ENCODE assay signal across 15 cellular contexts in the genomic region with DNA sequence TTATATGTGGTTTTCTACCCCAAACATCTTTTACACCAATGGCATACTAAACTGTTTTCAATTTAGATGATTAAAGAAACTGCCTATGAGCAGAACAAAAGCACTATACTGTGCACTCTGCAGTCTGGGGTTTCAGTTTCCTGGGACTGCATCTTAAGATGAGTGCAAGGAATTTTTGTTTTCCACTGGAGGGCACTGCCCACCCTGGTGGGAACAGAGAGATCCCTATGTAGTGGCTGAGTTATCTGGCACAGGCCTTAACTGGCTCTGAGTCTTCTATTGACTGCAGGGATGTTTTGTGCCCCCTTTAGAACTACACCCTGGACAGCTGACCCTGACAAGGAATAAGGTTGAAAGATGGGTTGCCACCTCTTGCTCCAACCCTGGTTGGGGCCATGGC. TPM values are rescaled to one million over a fixed set of nuclear protein-coding genes. Genes with fewer than 3 reads are reported as not detected.
DNase-seq lines count a peak whose midpoint lies in the region; ATAC-seq and TF ChIP-seq lines count a peak whose summit lies in the region.
"Had no signal": no experiment of that assay in that cellular context is flagged by ENCODE, and none has a peak within 500 bp of the region (broad histone marks: within the 10 kb centered on the region; RNA-seq: fewer than 3 reads in every experiment).

No MANE protein-coding gene starts in this region.

- H3K27ac ChIP-seq in neuronal stem cell (replicated peaks; ENCODE audit: low read length) = no peak overlapping the region

- H2AFZ ChIP-seq in neuronal stem cell (ENCODE audit: low read length) = no peak overlapping the region

- no peak overlapping the region for H3K4ac ChIP-seq in neuronal stem cell (ENCODE audit: low read length)

- no peak for ATAC-seq in GM18858 (IDR thresholded peaks at IDR 0.05; ENCODE audit: unreplicated experiment)
- ATAC-seq: activated CD4-positive, CD25-positive, alpha-beta regulatory T cell treated with anti-CD3 and anti-CD28 coated beads, Interleukin-2, amount 50 U/mL, for 24 hours had no signal

- H3K4me1 ChIP-seq in neuronal stem cell (ENCODE audit: control insufficient read depth in 2 of 2, insufficient read depth in 1 of 2, low read depth in 1 of 2, low read length in 2 of 2) (peaks cover 0 to 1% of the 10 kb centered on the region in 2 donors), HAP-1 (no peaks in the 10 kb centered on the region)

- H3K27me3 ChIP-seq in neuronal stem cell (ENCODE audit: control insufficient read depth in 3 of 3, insufficient read depth in 3 of 3, low read depth in 1 of 3, low read length in 3 of 3) = peaks cover 0 to 17% (median 0%) of the 10 kb centered on the region in 3 experiments
- H3K27me3 ChIP-seq in HAP-1 (ENCODE audit: low read depth) = no peaks in the 10 kb centered on the region

- peak; percentile 12 for TF ChIP-seq CTCF in AG09309 (IDR thresholded peaks at IDR 0.05; ENCODE audit: control insufficient read depth, insufficient read depth, low read depth, low read length, missing control alignments)

- H2BK12ac ChIP-seq in neuronal stem cell (ENCODE audit: low read length) = no peak overlapping the region

- DNase-seq in AG09309 (ENCODE audit: low read depth) (no peak), M059J (ENCODE audit: low read depth) (peak; percentile 28), epidermal melanocyte (ENCODE audit: insufficient read length, low spot score) (peak; percentile 51), neuronal stem cell (ENCODE audit: low spot score) (no peak), HAP-1 (ENCODE audit: low spot score in 2 of 2) (no peak), middle frontal gyrus (ENCODE audit: extremely low spot score, low spot score) (no peak), HuH-7.5 (ENCODE audit: low spot score) (no peak)
- DNase-seq: activated naive CD8-positive, alpha-beta T cell treated with anti-CD3 and anti-CD28 coated beads for 36 hours; CD4-positive, CD25-positive, alpha-beta regulatory T cell; NCI-H510A had no signal

- no peak overlapping the region for H4K8ac ChIP-seq in neuronal stem cell (ENCODE audit: low read depth, low read length)

- H3K18ac ChIP-seq in neuronal stem cell (ENCODE audit: low read length) = no peak overlapping the region

- no peak overlapping the region for H2BK5ac ChIP-seq in neuronal stem cell (ENCODE audit: low read length)

- no peak overlapping the region for H3K4me2 ChIP-seq in neuronal stem cell (ENCODE audit: insufficient read depth, low read length, poor library complexity, severe bottlenecking)

- H3K4me3 ChIP-seq in AG09309 (ENCODE audit: control insufficient read depth, low read depth, low read length) = no peak overlapping the region
- no peak overlapping the region for H3K4me3 ChIP-seq in neuronal stem cell (ENCODE audit: low read length in 2 of 2)
- no peak overlapping the region for H3K4me3 ChIP-seq in HAP-1

- H3K14ac ChIP-seq in neuronal stem cell (ENCODE audit: low read length) = no peak overlapping the region

- H3K23ac ChIP-seq in neuronal stem cell (ENCODE audit: low read depth, low read length, poor library complexity) = no peak overlapping the region

- H3K36me3 ChIP-seq in neuronal stem cell (replicated peaks in 1 of 2; ENCODE audit: control insufficient read depth in 2 of 2, insufficient read depth in 2 of 2, low read length in 2 of 2) (no peaks in the 10 kb centered on the region), HAP-1 (replicated peaks) (no peaks in the 10 kb centered on the region)

- H2AK5ac ChIP-seq in neuronal stem cell (ENCODE audit: low read depth, low read length) = no peak overlapping the region

- H3K9me3 ChIP-seq in neuronal stem cell (replicated peaks in 1 of 2; ENCODE audit: control insufficient read depth in 2 of 2, insufficient read depth in 1 of 2, low read depth in 1 of 2, low read length in 2 of 2) = no peaks in the 10 kb centered on the region
- no peaks in the 10 kb centered on the region for H3K9me3 ChIP-seq in HAP-1

- in situ Hi-C loops in HAP-1 (cut with MboI; ENCODE audit: low sequenced_read_pairs) = loop anchor here (5.0 kb wide), 1 partner anchor 261 kb away; no protein-coding TSS in a partner anchor

- H2BK120ac ChIP-seq in neuronal stem cell (ENCODE audit: low read depth, low read length) = peak overlapping the region; percentile 62

- H3K9ac ChIP-seq in neuronal stem cell (ENCODE audit: low read depth, low read length, poor library complexity) = no peak overlapping the region

- no peaks in the 10 kb centered on the region for H3K79me1 ChIP-seq in neuronal stem cell (ENCODE audit: low read depth, low read length)

- no peak overlapping the region for H4K91ac ChIP-seq in neuronal stem cell (ENCODE audit: low read depth, low read length, poor library complexity)

- H2BK15ac ChIP-seq in neuronal stem cell (ENCODE audit: low read length) = no peak overlapping the region

RNA-seq across cellular contexts. Expression of a gene that starts 12.0 kb away (rescaled TPM):
- 1.6 and 1.9 TPM in 2 replicates for total RNA-seq in M059J (2014; rRNA removed; shearing (Covaris generic))
- 0.21 TPM for polyA plus RNA-seq in neuronal stem cell (2013, experiment 1 of 2)
- polyA plus RNA-seq in neuronal stem cell (2013, experiment 2 of 2) = 0.07 TPM
- total RNA-seq: activated naive CD8-positive, alpha-beta T cell treated with anti-CD3 and anti-CD28 coated beads for 36 hours; CD4-positive, CD25-positive, alpha-beta regulatory T cell; frontal cortex; pulmonary artery endothelial cell had no signal
- polyA plus RNA-seq: CD4-positive, CD25-positive, alpha-beta regulatory T cell; keratinocyte had no signal

RNA-seq across cellular contexts. Expression of a gene that starts 55.5 kb away (rescaled TPM):
- total RNA-seq in M059J (2014; rRNA removed; shearing (Covaris generic)) = 96.8 and 157 TPM in 2 replicates
- 210 TPM for polyA plus RNA-seq in neuronal stem cell (2013, experiment 1 of 2)
- polyA plus RNA-seq in neuronal stem cell (2013, experiment 2 of 2) = 203 TPM

RNA-seq across cellular contexts. Expression of a gene that starts 56.0 kb away (rescaled TPM):
- not detected in 2 replicates for total RNA-seq in M059J (2014; rRNA removed; shearing (Covaris generic))
- not detected for polyA plus RNA-seq in neuronal stem cell (2013, experiment 1 of 2)
- not detected for polyA plus RNA-seq in neuronal stem cell (2013, experiment 2 of 2)
- total RNA-seq: activated naive CD8-positive, alpha-beta T cell treated with anti-CD3 and anti-CD28 coated beads for 36 hours; CD4-positive, CD25-positive, alpha-beta regulatory T cell; frontal cortex; pulmonary artery endothelial cell had no signal
- polyA plus RNA-seq: CD4-positive, CD25-positive, alpha-beta regulatory T cell; keratinocyte had no signal

Comparison
In these comparisons a context has a peak if more than half of its experiments do, and no peak if none do; other contexts are left out.
1. DNase-seq: peak in M059J (single experiment) and epidermal melanocyte (single experiment); none in AG09309 (single experiment), neuronal stem cell (single experiment), HAP-1 (0 of 2), middle frontal gyrus (single experiment) and HuH-7.5 (single experiment).